Comparison of ENCODE assay signal across 1 cellular context in the genomic region with DNA sequence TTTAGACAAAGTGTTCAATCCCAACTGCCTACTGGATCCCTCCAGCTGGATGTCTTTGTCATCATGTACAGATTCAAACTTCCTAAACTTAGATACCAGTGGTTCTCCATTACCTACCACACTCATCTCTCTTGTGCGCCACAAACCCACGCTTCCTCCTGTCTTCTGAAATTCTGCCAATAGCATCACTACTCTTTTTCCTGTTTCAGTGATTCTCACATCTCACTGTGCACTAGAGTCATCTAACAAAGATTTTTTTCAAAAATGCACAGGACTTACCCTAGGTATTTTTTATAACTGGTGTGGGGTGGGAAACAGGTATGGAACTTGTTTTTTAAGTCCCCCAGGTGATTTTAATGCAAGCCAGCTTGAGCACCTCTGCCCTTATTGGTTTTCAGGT.
TF ChIP-seq lines count a peak whose summit lies in the region.

No MANE protein-coding gene starts in this region.

TF ChIP-seq in HepG2, 621 proteins besides CTCF, POLR2A, EP300 and RAD21:
- no peak for TF ChIP-seq GTF2F1 (IDR thresholded peaks at IDR 0.05; ENCODE audit: low read length)
- peak; percentile 80 for TF ChIP-seq RBM22 (optimal IDR thresholded peaks at IDR 0.05; ENCODE audit: low read length)
- TF ChIP-seq RBFOX2 (IDR thresholded peaks at IDR 0.05; ENCODE audit: low read depth, low read length): peak; percentile 72
- TF ChIP-seq, protein P1, sequence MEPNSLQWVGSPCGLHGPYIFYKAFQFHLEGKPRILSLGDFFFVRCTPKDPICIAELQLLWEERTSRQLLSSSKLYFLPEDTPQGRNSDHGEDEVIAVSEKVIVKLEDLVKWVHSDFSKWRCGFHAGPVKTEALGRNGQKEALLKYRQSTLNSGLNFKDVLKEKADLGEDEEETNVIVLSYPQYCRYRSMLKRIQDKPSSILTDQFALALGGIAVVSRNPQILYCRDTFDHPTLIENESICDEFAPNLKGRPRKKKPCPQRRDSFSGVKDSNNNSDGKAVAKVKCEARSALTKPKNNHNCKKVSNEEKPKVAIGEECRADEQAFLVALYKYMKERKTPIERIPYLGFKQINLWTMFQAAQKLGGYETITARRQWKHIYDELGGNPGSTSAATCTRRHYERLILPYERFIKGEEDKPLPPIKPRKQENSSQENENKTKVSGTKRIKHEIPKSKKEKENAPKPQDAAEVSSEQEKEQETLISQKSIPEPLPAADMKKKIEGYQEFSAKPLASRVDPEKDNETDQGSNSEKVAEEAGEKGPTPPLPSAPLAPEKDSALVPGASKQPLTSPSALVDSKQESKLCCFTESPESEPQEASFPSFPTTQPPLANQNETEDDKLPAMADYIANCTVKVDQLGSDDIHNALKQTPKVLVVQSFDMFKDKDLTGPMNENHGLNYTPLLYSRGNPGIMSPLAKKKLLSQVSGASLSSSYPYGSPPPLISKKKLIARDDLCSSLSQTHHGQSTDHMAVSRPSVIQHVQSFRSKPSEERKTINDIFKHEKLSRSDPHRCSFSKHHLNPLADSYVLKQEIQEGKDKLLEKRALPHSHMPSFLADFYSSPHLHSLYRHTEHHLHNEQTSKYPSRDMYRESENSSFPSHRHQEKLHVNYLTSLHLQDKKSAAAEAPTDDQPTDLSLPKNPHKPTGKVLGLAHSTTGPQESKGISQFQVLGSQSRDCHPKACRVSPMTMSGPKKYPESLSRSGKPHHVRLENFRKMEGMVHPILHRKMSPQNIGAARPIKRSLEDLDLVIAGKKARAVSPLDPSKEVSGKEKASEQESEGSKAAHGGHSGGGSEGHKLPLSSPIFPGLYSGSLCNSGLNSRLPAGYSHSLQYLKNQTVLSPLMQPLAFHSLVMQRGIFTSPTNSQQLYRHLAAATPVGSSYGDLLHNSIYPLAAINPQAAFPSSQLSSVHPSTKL (CRISPR knock-in tag; IDR thresholded peaks at IDR 0.05): no peak
- TF ChIP-seq ZSCAN31 (CRISPR knock-in tag; IDR thresholded peaks at IDR 0.05; ENCODE audit: low read depth): 0 out of 2 replicates have a peak, but pooled peaks have one; percentile 22
TF ChIP-seq in HepG2: peak in this region for 3.
